ENCODE assay signal across 15 cellular contexts in the genomic region with DNA sequence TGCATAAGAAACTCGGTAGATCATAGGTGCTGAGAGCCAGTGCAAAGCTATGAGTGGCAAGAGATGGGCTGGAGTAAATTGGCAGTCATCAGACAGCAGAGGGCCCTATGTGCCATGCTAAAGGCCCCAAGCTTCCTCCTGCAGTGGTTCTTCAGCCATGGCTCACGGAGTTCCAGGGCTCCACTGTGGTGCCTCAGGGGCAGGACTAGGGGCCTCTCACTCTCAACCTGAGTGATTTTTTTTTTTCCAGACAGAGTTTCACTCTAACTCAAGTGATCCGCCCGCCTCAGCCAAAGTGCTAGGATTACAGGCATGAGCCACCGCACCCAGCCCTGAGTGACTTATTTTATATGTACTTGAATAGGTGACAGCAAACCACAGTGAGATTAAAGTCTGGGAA. TPM values are rescaled to one million over a fixed set of nuclear protein-coding genes. Genes with fewer than 3 reads are reported as not detected.
A peak's percentile ranks its signal among the peaks of the same experiment; 100 is the strongest.
DNase-seq lines count a peak whose midpoint lies in the region; ATAC-seq and TF ChIP-seq lines count a peak whose summit lies in the region.
"Had no signal": no experiment of that assay in that cellular context is flagged by ENCODE, and none has a peak within 500 bp of the region (broad histone marks: within the 10 kb centered on the region; RNA-seq: fewer than 3 reads in every experiment).

No MANE protein-coding gene starts in this region.

- H3K36me3 Mint-ChIP-seq in activated CD4-positive, alpha-beta memory T cell treated with anti-CD3 and anti-CD28 coated beads for 36 hours, result no peaks in the 10 kb centered on the region

- no peak overlapping the region for H3K4me2 ChIP-seq in OCI-LY7 (ENCODE audit: low read length)

- no TSS peak for BruUV-seq in OCI-LY7 (replicated peaks; lab: Mats Ljungman, UMichigan)

- H3K27ac ChIP-seq in OCI-LY7 (ENCODE audit: low read depth, low read length, poor library complexity, severe bottlenecking), result no peak overlapping the region
- H3K27ac ChIP-seq in suprapubic skin, result no peak overlapping the region
- H3K27ac ChIP-seq: thoracic aorta, VCaP had no signal

- DNase-seq in 8988T, result peak; percentile 26
- no peak for DNase-seq in GM06990 (ENCODE audit: extremely low read depth, insufficient read length)
- DNase-seq in OCI-LY7 (ENCODE audit: low spot score), result peak; percentile 21
- DNase-seq in globus pallidus (ENCODE audit: low spot score), result peak; percentile 16
- DNase-seq in suprapubic skin (ENCODE audit: low spot score in 2 of 2), result no peak
- DNase-seq in activated CD4-positive, alpha-beta memory T cell treated with anti-CD3 and anti-CD28 coated beads for 36 hours, result no peak
- DNase-seq: islet precursor cell, MG63 had no signal

- no peaks in the 10 kb centered on the region for H3K9me2 ChIP-seq in OCI-LY7 (ENCODE audit: insufficient read depth, low read length)

- H3K36me3 ChIP-seq in GM06990 (ENCODE audit: control insufficient read depth, insufficient read depth, low read length) (no peaks in the 10 kb centered on the region), OCI-LY7 (ENCODE audit: insufficient read depth, low read length) (no peaks in the 10 kb centered on the region), suprapubic skin (no peaks in the 10 kb centered on the region)
- H3K36me3 ChIP-seq: HAP-1, MG63, thoracic aorta had no signal

- H3K4me1 ChIP-seq in OCI-LY7 (ENCODE audit: insufficient read depth, low read length, poor library complexity, severe bottlenecking) (no peaks in the 10 kb centered on the region), suprapubic skin (peaks cover 4% of the 10 kb centered on the region)
- H3K4me1 ChIP-seq: HAP-1 had no signal

- 76% methylated on average over 5 of the region's 5 CpGs for WGBS in suprapubic skin

- CTCF ChIA-PET in OCI-LY7 (lab: Charles Lee; ENCODE audit: unreplicated experiment), result interaction anchor here (1.3 kb wide), 1 partner anchor 190 kb away, joined by 3 read pairs; no protein-coding TSS in a partner anchor
- CTCF ChIA-PET in activated CD4-positive, alpha-beta memory T cell treated with anti-CD3 and anti-CD28 coated beads for 36 hours (lab: Charles Lee), result interaction anchor here (0.8 to 3.2 kb wide), 46 partner anchors 9 to 619 kb away, joined by 3 to 38 read pairs (median 6); partner anchors contain the start of genes ACP6 and GJA8

- H3K27me3 Mint-ChIP-seq in activated CD4-positive, alpha-beta memory T cell treated with anti-CD3 and anti-CD28 coated beads for 36 hours, result no peaks in the 10 kb centered on the region

- TF ChIP-seq EP300 in suprapubic skin (IDR thresholded peaks at IDR 0.05), result no peak

- no peak overlapping the region for H2AFZ ChIP-seq in OCI-LY7 (ENCODE audit: low read length)

- H3K9me3 ChIP-seq in OCI-LY7 (ENCODE audit: low read length) (no peaks in the 10 kb centered on the region), suprapubic skin (no peaks in the 10 kb centered on the region)
- H3K9me3 ChIP-seq: HAP-1, MG63, thoracic aorta had no signal

- no peak overlapping the region for H3K4me3 Mint-ChIP-seq in activated CD4-positive, alpha-beta memory T cell treated with anti-CD3 and anti-CD28 coated beads for 36 hours

- ATAC-seq in GM21526 (IDR thresholded peaks at IDR 0.05; ENCODE audit: low FRiP score, unreplicated experiment) (no peak), HG03469 (IDR thresholded peaks at IDR 0.05; ENCODE audit: unreplicated experiment) (no peak)

- peaks cover 4% of the 10 kb centered on the region for H3K4me1 Mint-ChIP-seq in activated CD4-positive, alpha-beta memory T cell treated with anti-CD3 and anti-CD28 coated beads for 36 hours (ENCODE audit: low read depth)

- no peaks in the 10 kb centered on the region for H3K27me3 ChIP-seq in GM06990 (replicated peaks; ENCODE audit: control insufficient read depth, insufficient read depth, low read length)
- H3K27me3 ChIP-seq in suprapubic skin, result no peaks in the 10 kb centered on the region
- H3K27me3 ChIP-seq: MG63 had no signal

- no peaks in the 10 kb centered on the region for H3K9me3 Mint-ChIP-seq in activated CD4-positive, alpha-beta memory T cell treated with anti-CD3 and anti-CD28 coated beads for 36 hours

- no peak for TF ChIP-seq POLR2A in suprapubic skin (IDR thresholded peaks at IDR 0.05)

- POLR2A ChIA-PET in OCI-LY7 (lab: Charles Lee), result no interaction called here
- POLR2A ChIA-PET in activated CD4-positive, alpha-beta memory T cell treated with anti-CD3 and anti-CD28 coated beads for 36 hours (lab: Charles Lee), result interaction anchor here (0.8 kb wide), 1 partner anchor 11 kb away, joined by 3 read pairs; no protein-coding TSS in a partner anchor

- H4K20me1 ChIP-seq in OCI-LY7 (ENCODE audit: insufficient read depth, low read length), result no peaks in the 10 kb centered on the region

- no peak overlapping the region for H3K4me3 ChIP-seq in GM06990 (replicated peaks; ENCODE audit: low read depth, low read length)
- H3K4me3 ChIP-seq in OCI-LY7 (ENCODE audit: low read depth, low read length, poor library complexity, severe bottlenecking), result no peak overlapping the region
- no peak overlapping the region for H3K4me3 ChIP-seq in suprapubic skin
- H3K4me3 ChIP-seq: HAP-1, MG63, thoracic aorta had no signal

- no peak overlapping the region for H3K27ac Mint-ChIP-seq in activated CD4-positive, alpha-beta memory T cell treated with anti-CD3 and anti-CD28 coated beads for 36 hours

- TF ChIP-seq CTCF in GM06990 (IDR thresholded peaks at IDR 0.05; ENCODE audit: insufficient read depth, low read length, poor library complexity, severe bottlenecking) (peak; percentile 44), OCI-LY7 (conservative IDR thresholded peaks at IDR 0.05; ENCODE audit: low read length) (no peak), suprapubic skin (IDR thresholded peaks at IDR 0.05) (no peak)

- intact Hi-C loops in OCI-LY7 (cut with micrococcal nuclease; ENCODE audit: unreplicated experiment), result loop anchor here (2.0 to 5.0 kb wide), 3 partner anchors 265 to 620 kb away; no protein-coding TSS in a partner anchor
- intact Hi-C loops in activated CD4-positive, alpha-beta memory T cell treated with anti-CD3 and anti-CD28 coated beads for 36 hours (cut with micrococcal nuclease), result loop anchor here (1.0 to 5.0 kb wide), 6 partner anchors 168 to 620 kb away; no protein-coding TSS in a partner anchor

- H3K79me2 ChIP-seq in OCI-LY7 (ENCODE audit: insufficient read depth, low read depth, low read length), result no peaks in the 10 kb centered on the region

RNA-seq across cellular contexts. Expression of gene GJA8, which starts 10.4 kb away (rescaled TPM):
- not detected in 2 replicates for total RNA-seq in OCI-LY7 (2014; rRNA removed; shearing (Covaris generic))
- total RNA-seq in OCI-LY7 (2022), result not detected in 2 replicates
- not detected for total RNA-seq in suprapubic skin
- not detected for total RNA-seq in activated CD4-positive, alpha-beta memory T cell treated with anti-CD3 and anti-CD28 coated beads for 36 hours
- total RNA-seq: Daoy, skeletal muscle tissue, thoracic aorta had no signal

RNA-seq across cellular contexts. Expression of gene GPR89B, which starts 36.0 kb away (rescaled TPM):
- total RNA-seq in OCI-LY7 (2014; rRNA removed; shearing (Covaris generic)), result 15.8 and 16.6 TPM in 2 replicates
- total RNA-seq in OCI-LY7 (2022) (26.8 and 33.0 TPM in 2 replicates), suprapubic skin (10 to 100 TPM; 11.5 to 23.1 (median 17.1) TPM)
- total RNA-seq in activated CD4-positive, alpha-beta memory T cell treated with anti-CD3 and anti-CD28 coated beads for 36 hours, result 10 to 100 TPM; 15.2 to 15.5 TPM

Comparison
In these comparisons a context has a peak if more than half of its experiments do, and no peak if none do; other contexts are left out.
1. DNase-seq: peak in 8988T (single experiment), OCI-LY7 (single experiment) and globus pallidus (single experiment); none in GM06990 (single experiment), suprapubic skin (0 of 2) and activated CD4-positive, alpha-beta memory T cell treated with anti-CD3 and anti-CD28 coated beads for 36 hours (single experiment).